ENCODE assay signal across 1 cellular context in genomic region chr7:111855161-111855841, GRCh38.
TF ChIP-seq lines count a peak whose summit lies in the region.

No MANE protein-coding gene starts in this region.

TF ChIP-seq in HEK293, 187 proteins besides CTCF, POLR2A, EP300 and RAD21 (continued from another document):
- no peak for TF ChIP-seq ZNF433 (tag by site-specific recombination; IDR thresholded peaks at IDR 0.05; ENCODE audit: low read depth)
- TF ChIP-seq ZNF394 (tag by site-specific recombination; IDR thresholded peaks at IDR 0.05; ENCODE audit: borderline replicate concordance) = no peak
- TF ChIP-seq ZNF274 (IDR thresholded peaks at IDR 0.05; ENCODE audit: low read length) = no peak
- no peak for TF ChIP-seq ZNF274 (tag by site-specific recombination; IDR thresholded peaks at IDR 0.05; ENCODE audit: borderline replicate concordance)
- TF ChIP-seq ZNF76 (tag by site-specific recombination; IDR thresholded peaks at IDR 0.05; ENCODE audit: borderline replicate concordance, low read depth) = no peak
- TF ChIP-seq ZNF585B (tag by site-specific recombination; IDR thresholded peaks at IDR 0.05) = no peak
- TF ChIP-seq ZNF621 (tag by site-specific recombination; IDR thresholded peaks at IDR 0.05) = no peak
- no peak for TF ChIP-seq ZNF26 (tag by site-specific recombination; IDR thresholded peaks at IDR 0.05)
- TF ChIP-seq SETDB1 (IDR thresholded peaks at IDR 0.05; ENCODE audit: insufficient read length, low read length) = no peak
- TF ChIP-seq TSHZ1 (tag by site-specific recombination; IDR thresholded peaks at IDR 0.05; ENCODE audit: borderline replicate concordance) = no peak
- no peak for TF ChIP-seq ZBTB1 (tag by site-specific recombination; IDR thresholded peaks at IDR 0.05)
- peak; percentile 29; the same call in 1 of the 2 replicates for TF ChIP-seq ZNF140 (tag by site-specific recombination; IDR thresholded peaks at IDR 0.05)
- no peak for TF ChIP-seq ZNF792 (tag by site-specific recombination; IDR thresholded peaks at IDR 0.05)
TF ChIP-seq in HEK293: peak in this region for 4.
